8 cellular contexts compared by ENCODE assay signal in genomic region chr1:155085504-155086181, GRCh38. TPM values are rescaled to one million over a fixed set of nuclear protein-coding genes. Genes with fewer than 3 reads are reported as not detected.
DNase-seq lines count a peak whose midpoint lies in the region; ATAC-seq and TF ChIP-seq lines count a peak whose summit lies in the region.

No MANE protein-coding gene starts in this region.

- peaks cover 47 to 54% (median 53%) of the 10 kb centered on the region in 4 donors for H3K4me1 ChIP-seq in stomach

- peak overlapping the region; percentile 66; the same call in 1 of the 2 replicates for H3K4me3 ChIP-seq in GM08714 (ENCODE audit: low read length)
- peak overlapping the region; percentile 48 to 76 (median 60) for H3K4me3 ChIP-seq in stomach

- H3K27ac Mint-ChIP-seq in natural killer cell treated with Interleukin-12 subunit alpha and Interleukin-12 subunit beta and Interleukin-15 and Interleukin-18, amount 100 ng/mL, for 72 hours: peak overlapping the region; percentile 90 to 91

- ATAC-seq in natural killer cell treated with Interleukin-12 subunit alpha and Interleukin-12 subunit beta and Interleukin-15 and Interleukin-18, amount 100 ng/mL, for 72 hours: peak; percentile 25 to 43
- ATAC-seq in HG02870 (IDR thresholded peaks at IDR 0.05; ENCODE audit: unreplicated experiment): no peak
- no peak for ATAC-seq in GM21619 (IDR thresholded peaks at IDR 0.05; ENCODE audit: unreplicated experiment)

- WGBS in stomach, 5 donors: 0 to 2% (median 1%) methylated on average over 17 to 35 of the region's 35 CpGs

- no peaks in the 10 kb centered on the region for H3K9me3 Mint-ChIP-seq in natural killer cell treated with Interleukin-12 subunit alpha and Interleukin-12 subunit beta and Interleukin-15 and Interleukin-18, amount 100 ng/mL, for 72 hours

- H3K27ac ChIP-seq in epithelial cell of prostate (peak overlapping the region; percentile 82), stomach (peak overlapping the region; percentile 84 to 93 (median 89))

- peak; percentile 52 for DNase-seq in NCI-H460 (ENCODE audit: extremely low read depth, low read depth)
- DNase-seq in activated CD8-positive, alpha-beta memory T cell treated with anti-CD3 and anti-CD28 coated beads, Interleukin-2, amount 50 U/mL, for 24 hours (ENCODE audit: extremely low read depth): peak; percentile 49
- DNase-seq in epithelial cell of prostate (ENCODE audit: low read depth, low spot score): no peak
- peak; percentile 80 for DNase-seq in natural killer cell treated with Interleukin-12 subunit alpha and Interleukin-12 subunit beta and Interleukin-15 and Interleukin-18, amount 100 ng/mL, for 72 hours (ENCODE audit: low spot score)
- peak; percentile 75 for DNase-seq in stomach

- peaks cover 13 to 39% (median 35%) of the 10 kb centered on the region in 3 donors for H3K27me3 ChIP-seq in stomach

- H3K36me3 ChIP-seq in stomach: no peaks in the 10 kb centered on the region

- TF ChIP-seq CTCF in stomach (IDR thresholded peaks at IDR 0.05): no peak

- H3K9me3 ChIP-seq in stomach: no peaks in the 10 kb centered on the region

- peaks cover 17 to 24% of the 10 kb centered on the region in 2 donors for H3K27me3 Mint-ChIP-seq in natural killer cell treated with Interleukin-12 subunit alpha and Interleukin-12 subunit beta and Interleukin-15 and Interleukin-18, amount 100 ng/mL, for 72 hours

- H3K36me3 Mint-ChIP-seq in natural killer cell treated with Interleukin-12 subunit alpha and Interleukin-12 subunit beta and Interleukin-15 and Interleukin-18, amount 100 ng/mL, for 72 hours: peaks cover 6% of the 10 kb centered on the region

- peak overlapping the region; percentile 92 for H3K4me3 Mint-ChIP-seq in natural killer cell treated with Interleukin-12 subunit alpha and Interleukin-12 subunit beta and Interleukin-15 and Interleukin-18, amount 100 ng/mL, for 72 hours

- H3K4me1 Mint-ChIP-seq in natural killer cell treated with Interleukin-12 subunit alpha and Interleukin-12 subunit beta and Interleukin-15 and Interleukin-18, amount 100 ng/mL, for 72 hours (ENCODE audit: low read depth in 2 of 2): peaks cover 25 to 30% of the 10 kb centered on the region in 2 donors

- no peak for TF ChIP-seq POLR2A in stomach (IDR thresholded peaks at IDR 0.05)

- no peak for TF ChIP-seq EP300 in stomach (IDR thresholded peaks at IDR 0.05)

- intact Hi-C loops in stomach (cut with DNase I; ENCODE audit: low total_unique reads): no loop called here

RNA-seq across cellular contexts. Expression of gene EFNA3, which starts 7.0 kb away (rescaled TPM):
- 10.1 and 12.6 TPM in 2 replicates for total RNA-seq in NCI-H460 (2014; rRNA removed; shearing (Covaris generic))
- 3.6 and 6.2 TPM in 2 replicates for polyA plus RNA-seq in NCI-H460 (2014; cell fraction: nucleus; rRNA removed)
- total RNA-seq in natural killer cell treated with Interleukin-12 subunit alpha and Interleukin-12 subunit beta and Interleukin-15 and Interleukin-18, amount 100 ng/mL, for 72 hours: 1 to 10 TPM in 1 of 2 donors, not detected in 1; 1.2 TPM
- not detected for total RNA-seq in stomach
- polyA plus RNA-seq in stomach: 1 to 10 TPM in 2 of 3 donors, under 1 TPM in 1; 0.76 to 4.9 (median 1.5) TPM

RNA-seq across cellular contexts. Expression of gene EFNA4, which starts 22.1 kb away (rescaled TPM):
- total RNA-seq in NCI-H460 (2014; rRNA removed; shearing (Covaris generic)): 12.1 TPM in 2 replicates
- 14.8 and 16.9 TPM in 2 replicates for polyA plus RNA-seq in NCI-H460 (2014; cell fraction: nucleus; rRNA removed)
- total RNA-seq in natural killer cell treated with Interleukin-12 subunit alpha and Interleukin-12 subunit beta and Interleukin-15 and Interleukin-18, amount 100 ng/mL, for 72 hours: 1 to 10 TPM; 1.7 to 4.7 TPM
- total RNA-seq in stomach: 1 to 10 TPM in 3 of 5 donors, not detected in 2; 3.5 to 9.9 (median 5.8) TPM
- polyA plus RNA-seq in stomach: 10 to 100 TPM in 1 of 3 donors, 1 to 10 TPM in 2; 4.3 to 13.2 (median 6.7) TPM

RNA-seq across cellular contexts. Expression of gene ADAM15, which starts 34.5 kb away (rescaled TPM):
- total RNA-seq in NCI-H460 (2014; rRNA removed; shearing (Covaris generic)): 216 and 231 TPM in 2 replicates
- polyA plus RNA-seq in NCI-H460 (2014; cell fraction: nucleus; rRNA removed): 572 and 655 TPM in 2 replicates
- 100 to 1,000 TPM in 1 of 2 donors, 10 to 100 TPM in 1; 42.1 to 107 TPM for total RNA-seq in natural killer cell treated with Interleukin-12 subunit alpha and Interleukin-12 subunit beta and Interleukin-15 and Interleukin-18, amount 100 ng/mL, for 72 hours
- 100 to 1,000 TPM in 4 of 5 donors, 10 to 100 TPM in 1; 56.2 to 335 (median 126) TPM for total RNA-seq in stomach
- polyA plus RNA-seq in stomach: 100 to 1,000 TPM; 149 to 267 (median 159) TPM

RNA-seq across cellular contexts. Expression of gene EFNA1, which starts 42.0 kb away (rescaled TPM):
- 18.1 and 22.3 TPM in 2 replicates for total RNA-seq in NCI-H460 (2014; rRNA removed; shearing (Covaris generic))
- polyA plus RNA-seq in NCI-H460 (2014; cell fraction: nucleus; rRNA removed): 59.4 and 68.9 TPM in 2 replicates
- not detected for total RNA-seq in natural killer cell treated with Interleukin-12 subunit alpha and Interleukin-12 subunit beta and Interleukin-15 and Interleukin-18, amount 100 ng/mL, for 72 hours
- 10 to 100 TPM; 12.2 to 75.3 (median 36.0) TPM for total RNA-seq in stomach
- polyA plus RNA-seq in stomach: 10 to 100 TPM; 31.3 to 65.8 (median 47.7) TPM

RNA-seq across cellular contexts. Expression of gene SLC50A1, which starts 50.0 kb away (rescaled TPM):
- total RNA-seq in NCI-H460 (2014; rRNA removed; shearing (Covaris generic)): 49.7 and 53.4 TPM in 2 replicates
- 40.9 and 45.2 TPM in 2 replicates for polyA plus RNA-seq in NCI-H460 (2014; cell fraction: nucleus; rRNA removed)
- 10 to 100 TPM; 28.8 to 36.3 TPM for total RNA-seq in natural killer cell treated with Interleukin-12 subunit alpha and Interleukin-12 subunit beta and Interleukin-15 and Interleukin-18, amount 100 ng/mL, for 72 hours
- total RNA-seq in stomach: 100 to 1,000 TPM in 1 of 5 donors, 10 to 100 TPM in 3, 1 to 10 TPM in 1; 4.5 to 114 (median 22.5) TPM
- 10 to 100 TPM; 39.7 to 48.3 (median 40.2) TPM for polyA plus RNA-seq in stomach

Comparison
In these comparisons a context has a peak if more than half of its experiments do, and no peak if none do; other contexts are left out.
1. ATAC-seq: peak in natural killer cell treated with Interleukin-12 subunit alpha and Interleukin-12 subunit beta and Interleukin-15 and Interleukin-18, amount 100 ng/mL, for 72 hours (2 of 2); none in HG02870 (single experiment) and GM21619 (single experiment).